Comparison of ENCODE assay signal across 8 cellular contexts in the genomic region with DNA sequence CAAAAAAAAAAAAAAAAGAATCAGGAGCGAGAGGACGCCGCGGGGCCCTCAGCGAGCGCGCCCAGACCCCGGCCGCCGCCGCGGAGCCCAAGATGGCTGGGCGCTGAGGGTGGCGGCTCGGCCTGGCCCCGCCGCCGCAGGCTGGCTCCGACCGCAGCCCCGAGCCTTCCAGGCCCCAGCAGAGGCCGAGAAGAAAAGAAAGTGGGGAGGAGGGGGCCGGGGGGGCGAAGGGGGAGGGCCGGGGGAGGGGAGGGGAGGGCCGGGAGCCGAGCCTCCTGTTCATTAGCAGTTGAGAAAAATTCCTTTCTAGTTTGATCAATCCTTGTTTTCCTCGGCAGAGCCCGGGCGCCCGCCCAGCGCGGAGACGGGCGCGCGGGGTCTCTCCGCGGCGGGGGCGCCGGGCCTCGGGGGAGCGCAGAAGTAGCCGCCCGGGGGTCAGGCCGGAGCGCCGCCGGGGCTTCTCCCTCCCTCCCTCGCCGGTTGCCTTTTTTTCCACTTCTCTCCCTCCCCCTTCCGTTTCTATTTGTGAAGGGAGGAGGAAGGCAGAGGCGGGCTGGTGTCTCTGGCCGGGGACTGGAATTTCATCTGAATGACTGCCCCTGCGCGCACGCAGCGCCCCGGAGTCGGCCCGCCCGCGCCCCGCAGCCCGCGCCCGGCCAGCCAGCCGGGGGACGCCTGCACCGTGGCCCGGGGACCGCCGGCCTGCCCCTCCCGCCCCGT. TPM values are rescaled to one million over a fixed set of nuclear protein-coding genes. Genes with fewer than 3 reads are reported as not detected.
DNase-seq lines count a peak whose midpoint lies in the region; TF ChIP-seq lines count a peak whose summit lies in the region.

No MANE protein-coding gene starts in this region.

- TF ChIP-seq POLR2A in vagina (IDR thresholded peaks at IDR 0.05), result peak in 1 of 2 donors; percentile 31

- peak overlapping the region; percentile 68 for H3K4me2 ChIP-seq in PC-9

- peak overlapping the region; percentile 88 for H3K4me3 Mint-ChIP-seq in activated naive CD8-positive, alpha-beta T cell

- no peaks in the 10 kb centered on the region for H3K9me3 Mint-ChIP-seq in activated naive CD8-positive, alpha-beta T cell (ENCODE audit: low read depth)

- H3K36me3 ChIP-seq in PC-9 (ENCODE audit: low read depth) (no peaks in the 10 kb centered on the region), neuron (ENCODE audit: insufficient read depth, low read length) (peaks cover 11% of the 10 kb centered on the region), vagina (no peaks in the 10 kb centered on the region)

- in situ Hi-C loops in Caki2 (cut with HindIII; ENCODE audit: low pct_unique_long_range_greater_than_20kb, low sequenced_read_pairs), result no loop called here

- DNase-seq in Caki2 (ENCODE audit: low read depth) (peak; percentile 83), HL-60 (ENCODE audit: low read depth in 1 of 2, low spot score in 1 of 2) (peak in 1 of 2 experiments; percentile 87), PC-9 (peak in 1 of 2 experiments; percentile 38), glomerular visceral epithelial cell (ENCODE audit: extremely low spot score) (peak; percentile 87), vagina (ENCODE audit: extremely low spot score in 2 of 2) (no peak), GM19238 (ENCODE audit: insufficient read length, low spot score) (no peak)

- H3K27me3 Mint-ChIP-seq in activated naive CD8-positive, alpha-beta T cell, result no peaks in the 10 kb centered on the region

- H3K4me3 ChIP-seq in HL-60 (replicated peaks; ENCODE audit: insufficient read depth, low read length), result peak overlapping the region; percentile 81
- H3K4me3 ChIP-seq in PC-9, result peak overlapping the region; percentile 70; the same call in 1 of the 2 replicates
- peak overlapping the region; percentile 92 for H3K4me3 ChIP-seq in neuron (ENCODE audit: low read length)
- H3K4me3 ChIP-seq in vagina, result peak overlapping the region; percentile 72 to 98

- H3K9me3 ChIP-seq in PC-9 (ENCODE audit: insufficient read depth, low read depth) (no peaks in the 10 kb centered on the region), neuron (ENCODE audit: low read length) (no peaks in the 10 kb centered on the region), vagina (no peaks in the 10 kb centered on the region)

- CTCF ChIA-PET in PC-9 (lab: Charles Lee), result no interaction called here

- peaks cover 26% of the 10 kb centered on the region for H3F3A ChIP-seq in PC-9 (ENCODE audit: insufficient read depth, low read depth)

- H2AFZ ChIP-seq in PC-9, result peak overlapping the region; percentile 86; the same call in 1 of the 2 replicates
- H2AFZ ChIP-seq in neuron (ENCODE audit: low read depth, low read length), result no peak overlapping the region

- peak overlapping the region; percentile 72 for H3K27ac Mint-ChIP-seq in activated naive CD8-positive, alpha-beta T cell

- BruUV-seq in PC-9 (replicated peaks; lab: Mats Ljungman, UMichigan), result TSS peak; percentile 37

- H3K4me1 ChIP-seq in PC-9 (replicated peaks; ENCODE audit: insufficient read depth) (peaks cover 14% of the 10 kb centered on the region; the same call in 1 of the 2 replicates), neuron (ENCODE audit: insufficient read depth, low read length) (peaks cover 28% of the 10 kb centered on the region), vagina (peaks cover 26% of the 10 kb centered on the region)

- no peak for TF ChIP-seq CTCF in HL-60 (IDR thresholded peaks at IDR 0.05; ENCODE audit: insufficient read depth, low read length)
- no peak for TF ChIP-seq CTCF in PC-9 (conservative IDR thresholded peaks at IDR 0.05)
- TF ChIP-seq CTCF in vagina (IDR thresholded peaks at IDR 0.05), result no peak

- intact Hi-C loops in PC-9 (cut with micrococcal nuclease; ENCODE audit: unreplicated experiment), result loop anchor here (2.0 to 10.0 kb wide), 3 partner anchors 15 to 249 kb away; a partner anchor contains a TSS
- intact Hi-C loops in vagina (cut with DNase I), result loop anchor here (5.0 to 10.0 kb wide), 2 partner anchors 141 to 171 kb away; a partner anchor contains a TSS

- H3K4me1 Mint-ChIP-seq in activated naive CD8-positive, alpha-beta T cell (ENCODE audit: low read depth), result peaks cover 32% of the 10 kb centered on the region

- H3K27me3 ChIP-seq in HL-60 (ENCODE audit: insufficient read depth, poor library complexity, severe bottlenecking), result no peaks in the 10 kb centered on the region
- no peaks in the 10 kb centered on the region for H3K27me3 ChIP-seq in PC-9 (ENCODE audit: insufficient read depth, low read depth)
- no peaks in the 10 kb centered on the region for H3K27me3 ChIP-seq in neuron (ENCODE audit: insufficient read depth, low read length)
- H3K27me3 ChIP-seq in vagina, result no peaks in the 10 kb centered on the region

- H3K9me2 ChIP-seq in PC-9 (ENCODE audit: insufficient read depth), result no peaks in the 10 kb centered on the region

- H3K79me2 ChIP-seq in PC-9 (ENCODE audit: low read depth), result peaks cover 43% of the 10 kb centered on the region

- POLR2A ChIA-PET in PC-9 (lab: Charles Lee; ENCODE audit: unreplicated experiment), result interaction anchor here (0.8 kb wide), 1 partner anchor 19 kb away, joined by 6 read pairs; no protein-coding TSS in a partner anchor

- H3K27ac ChIP-seq in HL-60 (replicated peaks), result peak overlapping the region; percentile 98
- H3K27ac ChIP-seq in PC-9, result peak overlapping the region; percentile 38; the same call in 1 of the 2 replicates
- peak overlapping the region; percentile 99 for H3K27ac ChIP-seq in vagina

- no peaks in the 10 kb centered on the region for H3K36me3 Mint-ChIP-seq in activated naive CD8-positive, alpha-beta T cell

- peaks cover 9% of the 10 kb centered on the region for H4K20me1 ChIP-seq in PC-9 (ENCODE audit: insufficient read depth)

RNA-seq across cellular contexts. Expression of a gene that starts 0.8 kb away (rescaled TPM):
- total RNA-seq in Caki2 (2014; rRNA removed; shearing (Covaris generic); ENCODE audit: low replicate concordance), result 69.2 and 73.4 TPM in 2 replicates
- 59.8 and 73.0 TPM in 2 replicates for total RNA-seq in PC-9 (2021)
- 126 TPM for total RNA-seq in vagina

Comparison
In these comparisons a context has a peak if more than half of its experiments do, and no peak if none do; other contexts are left out.
1. DNase-seq: peak in Caki2 (single experiment) and glomerular visceral epithelial cell (single experiment); none in vagina (0 of 2) and GM19238 (single experiment).
2. H3K27ac ChIP-seq: peak in every context shown above with its lines; median percentile 99 in vagina; 98 in HL-60; 38 in PC-9.
3. Peak in every context shown above with its lines, with median percentiles within 50 percentile points of each other: H3K4me3 ChIP-seq.